In the genomic region with DNA sequence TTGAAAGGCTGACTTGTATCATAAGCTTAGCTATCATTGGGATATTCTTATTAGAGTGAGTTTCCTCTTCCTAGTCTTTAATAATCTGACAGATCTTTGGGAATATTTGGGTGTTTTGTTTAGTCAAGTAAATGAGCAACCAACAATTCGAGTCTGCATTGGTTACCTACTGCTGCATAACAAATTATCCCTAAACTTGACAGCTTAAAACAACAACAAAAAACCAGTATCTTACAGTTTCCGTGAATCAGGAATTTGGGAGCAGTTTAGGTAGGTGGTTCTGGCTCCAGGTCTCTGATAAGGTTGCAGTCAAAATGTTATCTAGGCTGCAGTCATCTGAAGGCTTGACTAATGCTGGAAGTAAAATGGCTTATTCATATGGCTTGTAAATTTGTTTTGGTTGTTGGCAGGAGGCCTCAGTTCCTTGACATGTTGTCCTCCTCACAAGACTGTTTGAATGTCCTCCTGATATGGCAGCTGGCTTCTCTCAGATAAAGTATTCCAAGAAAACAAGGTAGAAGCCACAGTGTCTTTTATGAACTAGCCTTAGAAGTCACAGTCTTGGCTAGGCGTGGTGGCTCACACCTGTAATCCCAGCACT, we compare ENCODE assay signal across 28 cellular contexts.
"Had no signal": no experiment of that assay in that cellular context is flagged by ENCODE, and none has a peak within 500 bp of the region (broad histone marks: within the 10 kb centered on the region; RNA-seq: fewer than 3 reads in every experiment).

No MANE protein-coding gene starts in this region.

- H3K4me3 Mint-ChIP-seq: activated CD4-positive, alpha-beta memory T cell treated with anti-CD3 and anti-CD28 coated beads for 36 hours; activated CD4-positive, alpha-beta T cell treated with anti-CD3 and anti-CD28 coated beads for 36 hours; activated CD4-positive, alpha-beta T cell treated with anti-CD3 and anti-CD28 coated beads, Interleukin-2, amount 10 ng/mL, durations not matched to agents 24 days and 14 days; activated CD8-positive, alpha-beta T cell treated with anti-CD3 and anti-CD28 coated beads, Interleukin-2, amount 10 ng/mL, durations not matched to agents 7 days and 5 days; activated naive CD8-positive, alpha-beta T cell; activated T-cell treated with anti-CD3 and anti-CD28 coated beads, Interleukin-2, amount 50 U/mL, for 4 hours; activated T-helper 17 cell treated with anti-CD3 and anti-CD28 coated beads, Interleukin-2, amount 50 U/mL, for 72 hours; central memory CD8-positive, alpha-beta T cell; dendritic cell treated with granulocyte-macrophage colony-stimulating factor and Interleukin-4, amounts not matched to agents 40 ng/mL and 50 ng/mL, for 4 days; T-helper 17 cell; T-helper 2 cell treated with Interferon-gamma antibody and Interleukin-4, amounts not matched to agents 5 μg/mL and 100 μg/mL, for 36 hours had no signal

- H3K27ac Mint-ChIP-seq: activated CD4-positive, alpha-beta memory T cell treated with anti-CD3 and anti-CD28 coated beads for 36 hours; activated CD4-positive, alpha-beta T cell treated with anti-CD3 and anti-CD28 coated beads for 36 hours; activated CD4-positive, alpha-beta T cell treated with anti-CD3 and anti-CD28 coated beads, Interleukin-2, amount 10 ng/mL, durations not matched to agents 24 days and 14 days; activated CD8-positive, alpha-beta T cell treated with anti-CD3 and anti-CD28 coated beads, Interleukin-2, amount 10 ng/mL, durations not matched to agents 7 days and 5 days; activated naive CD8-positive, alpha-beta T cell; dendritic cell treated with granulocyte-macrophage colony-stimulating factor and Interleukin-4, amounts not matched to agents 40 ng/mL and 50 ng/mL, for 4 days; T-helper 2 cell treated with Interferon-gamma antibody and Interleukin-4, amounts not matched to agents 5 μg/mL and 100 μg/mL, for 36 hours had no signal

- ATAC-seq: activated CD4-positive, alpha-beta T cell treated with anti-CD3 and anti-CD28 coated beads for 36 hours; activated CD8-positive, alpha-beta T cell treated with anti-CD3 and anti-CD28 coated beads, Interleukin-2, amount 10 ng/mL, durations not matched to agents 7 days and 5 days; activated T-cell treated with anti-CD3 and anti-CD28 coated beads, Interleukin-2, amount 50 U/mL, for 4 hours; activated T-helper 17 cell treated with anti-CD3 and anti-CD28 coated beads, Interleukin-2, amount 50 U/mL, for 72 hours; gastroesophageal sphincter; heart right ventricle; T-helper 17 cell had no signal

- H3K4me1 Mint-ChIP-seq: activated CD4-positive, alpha-beta T cell treated with anti-CD3 and anti-CD28 coated beads for 36 hours; activated CD4-positive, alpha-beta T cell treated with anti-CD3 and anti-CD28 coated beads, Interleukin-2, amount 10 ng/mL, durations not matched to agents 24 days and 14 days; activated T-helper 17 cell treated with anti-CD3 and anti-CD28 coated beads, Interleukin-2, amount 50 U/mL, for 72 hours; central memory CD8-positive, alpha-beta T cell; T-helper 17 cell had no signal

- H3K9me3 Mint-ChIP-seq: activated CD4-positive, alpha-beta memory T cell treated with anti-CD3 and anti-CD28 coated beads for 36 hours; activated CD4-positive, alpha-beta T cell treated with anti-CD3 and anti-CD28 coated beads, Interleukin-2, amount 10 ng/mL, durations not matched to agents 24 days and 14 days; activated T-cell treated with anti-CD3 and anti-CD28 coated beads, Interleukin-2, amount 50 U/mL, for 4 hours; activated T-helper 17 cell treated with anti-CD3 and anti-CD28 coated beads, Interleukin-2, amount 50 U/mL, for 72 hours; central memory CD8-positive, alpha-beta T cell; dendritic cell treated with granulocyte-macrophage colony-stimulating factor and Interleukin-4, amounts not matched to agents 40 ng/mL and 50 ng/mL, for 4 days; T-helper 2 cell treated with Interferon-gamma antibody and Interleukin-4, amounts not matched to agents 5 μg/mL and 100 μg/mL, for 36 hours had no signal

- DNase-seq: activated CD4-positive, alpha-beta memory T cell treated with anti-CD3 and anti-CD28 coated beads for 36 hours; activated CD4-positive, alpha-beta T cell treated with anti-CD3 and anti-CD28 coated beads for 36 hours; activated CD4-positive, alpha-beta T cell treated with anti-CD3 and anti-CD28 coated beads, Interleukin-2, amount 10 ng/mL, durations not matched to agents 24 days and 14 days; activated CD4-positive, CD25-positive, alpha-beta regulatory T cell; activated CD4-positive, CD25-positive, alpha-beta regulatory T cell treated with anti-CD3 and anti-CD28 coated beads, Interleukin-2, amount 50 U/mL, for 72 hours; activated CD8-positive, alpha-beta T cell treated with anti-CD3 and anti-CD28 coated beads, Interleukin-2, amount 10 ng/mL, durations not matched to agents 7 days and 5 days; activated effector memory CD4-positive, alpha-beta T cell treated with Interleukin-2 at 50 U/mL for 16 hours; activated gamma-delta T cell treated with Interleukin-2 at 50 U/mL for 16 hours; activated naive CD4-positive, alpha-beta T cell treated with anti-CD3 and anti-CD28 coated beads, Interleukin-2, amount 50 U/mL, for 16 hours; activated naive CD4-positive, alpha-beta T cell treated with Interleukin-2 at 50 U/mL for 16 hours; activated T-cell treated with anti-CD3 and anti-CD28 coated beads, Interleukin-2, amount 50 U/mL, for 4 hours; amniotic stem cell; anterior cingulate cortex; brain microvascular endothelial cell; dorsolateral prefrontal cortex; effector memory CD4-positive, alpha-beta T cell; esophagus squamous epithelium; foreskin melanocyte; heart right ventricle; T-helper 1 cell; T-helper 17 cell; T1000 had no signal
